ENCODE assay signal across 8 cellular contexts in genomic region chr19:46346821-46347571, GRCh38.
DNase-seq lines count a peak whose midpoint lies in the region; ATAC-seq and TF ChIP-seq lines count a peak whose summit lies in the region.

Gene PPP5C (plus strand): TSS chr19:46347087. CDS start chr19:46347097, 10 bp downstream.

- peak; percentile 96 for DNase-seq in 8988T
- peak; percentile 93 for DNase-seq in NCI-H2171 treated with DMSO at 0.1 percent for 48 hours (lab: John Stamatoyannopoulos, UW)
- DNase-seq in T47D (ENCODE audit: low read depth in 1 of 2, low spot score in 1 of 2): peak; percentile 94

- peak; percentile 38 for ATAC-seq in GM18519 (IDR thresholded peaks at IDR 0.05; ENCODE audit: low FRiP score, unreplicated experiment)
- peak; percentile 62 for ATAC-seq in HG03097 (IDR thresholded peaks at IDR 0.05; ENCODE audit: low FRiP score, unreplicated experiment)

- H3K9me3 ChIP-seq in iPS-18c (ENCODE audit: control insufficient read depth, insufficient read depth, low read length): no peaks in the 10 kb centered on the region

- peak; percentile 89 for TF ChIP-seq CTCF in VCaP (conservative IDR thresholded peaks at IDR 0.05)

- in situ Hi-C loops in T47D (cut with HindIII; ENCODE audit: low pct_unique_long_range_greater_than_20kb, low sequenced_read_pairs): no loop called here

- H3K27ac ChIP-seq in VCaP (peak within 1 kb of the TSS; percentile 93), skin epidermis (peak within 1 kb of the TSS; percentile 75 to 98 (median 92))

- H3K4me3 ChIP-seq in iPS-18c (ENCODE audit: insufficient read depth, low read depth, low read length) (peak within 1 kb of the TSS; percentile 98), skin epidermis (peak within 1 kb of the TSS; percentile 80 to 99 (median 93))

Comparison
In these comparisons a context has a peak if more than half of its experiments do, and no peak if none do; other contexts are left out.
1. Peak in every context shown above with its lines: DNase-seq, ATAC-seq, H3K4me3 ChIP-seq and H3K27ac ChIP-seq.